10 cellular contexts compared by ENCODE assay signal in genomic region chr2:64562148-64562784, GRCh38. TPM values are rescaled to one million over a fixed set of nuclear protein-coding genes. Genes with fewer than 3 reads are reported as not detected.
DNase-seq lines count a peak whose midpoint lies in the region; ATAC-seq and TF ChIP-seq lines count a peak whose summit lies in the region.
"Had no signal": no experiment of that assay in that cellular context is flagged by ENCODE, and none has a peak within 500 bp of the region (broad histone marks: within the 10 kb centered on the region; RNA-seq: fewer than 3 reads in every experiment).

No MANE protein-coding gene starts in this region.

- H3K27ac Mint-ChIP-seq in stimulated activated effector memory CD8-positive, alpha-beta T cell treated with anti-CD3 and anti-CD28 coated beads, Interleukin-12 subunit alpha, Interleukin-12 subunit beta, amount 100 ng/mL, for 72 hours = no peak overlapping the region

- H3K9ac ChIP-seq in OCI-LY1 (ENCODE audit: low read length) = no peak overlapping the region

- H3K27me3 ChIP-seq in OCI-LY1 (ENCODE audit: insufficient read depth, low read length) = no peaks in the 10 kb centered on the region
- H3K27me3 ChIP-seq: upper lobe of left lung had no signal

- no peak overlapping the region for H3K27ac ChIP-seq in OCI-LY1 (ENCODE audit: low read depth, low read length, poor library complexity, severe bottlenecking)
- H3K27ac ChIP-seq: upper lobe of left lung had no signal

- H2AFZ ChIP-seq in OCI-LY1 (ENCODE audit: low read length) = no peak overlapping the region

- H3K36me3 Mint-ChIP-seq in stimulated activated effector memory CD8-positive, alpha-beta T cell treated with anti-CD3 and anti-CD28 coated beads, Interleukin-12 subunit alpha, Interleukin-12 subunit beta, amount 100 ng/mL, for 72 hours = peaks cover 32% of the 10 kb centered on the region
- H3K36me3 Mint-ChIP-seq: T-cell had no signal

- H3K4me3 ChIP-seq in OCI-LY1 (ENCODE audit: low read depth, low read length, poor library complexity, severe bottlenecking) = no peak overlapping the region
- H3K4me3 ChIP-seq: upper lobe of left lung had no signal

- H3K79me2 ChIP-seq in OCI-LY1 (ENCODE audit: insufficient read depth, low read length) = peaks cover 20% of the 10 kb centered on the region

- H3K4me1 Mint-ChIP-seq in stimulated activated effector memory CD8-positive, alpha-beta T cell treated with anti-CD3 and anti-CD28 coated beads, Interleukin-12 subunit alpha, Interleukin-12 subunit beta, amount 100 ng/mL, for 72 hours = peaks cover 40% of the 10 kb centered on the region

- H3F3A ChIP-seq in OCI-LY1 (ENCODE audit: insufficient read depth, low read length) = no peaks in the 10 kb centered on the region

- peak; percentile 55; the same call in 1 of the 2 replicates for TF ChIP-seq CTCF in OCI-LY1 (IDR thresholded peaks at IDR 0.05; ENCODE audit: low read length)

- H3K36me3 ChIP-seq in OCI-LY1 (ENCODE audit: insufficient read depth, low read length) = 0 out of 2 replicates have a peak, but pooled peaks cover 9% of the 10 kb centered on the region

- peak; percentile 38 for DNase-seq in NOMO-1 treated with DMSO at 0.1 percent for 48 hours (lab: John Stamatoyannopoulos, UW; ENCODE audit: unreplicated experiment)
- no peak for DNase-seq in NOMO-1 treated with dmso at 0.1 percent for 144 hours (lab: John Stamatoyannopoulos, UW; ENCODE audit: unreplicated experiment)
- no peak for DNase-seq in stimulated activated effector memory CD8-positive, alpha-beta T cell treated with anti-CD3 and anti-CD28 coated beads, Interleukin-12 subunit alpha, Interleukin-12 subunit beta, amount 100 ng/mL, for 72 hours (ENCODE audit: low spot score in 2 of 2)
- DNase-seq in NCI-H2107 treated with DMSO at 0.1 percent for 48 hours (lab: John Stamatoyannopoulos, UW; ENCODE audit: unreplicated experiment) = no peak
- DNase-seq in A172 (ENCODE audit: low spot score) = no peak
- DNase-seq in NCI-H345 treated with DMSO at 0.1 percent for 48 hours (lab: John Stamatoyannopoulos, UW; ENCODE audit: unreplicated experiment) = no peak
- DNase-seq: upper lobe of left lung had no signal

- H3K9me3 ChIP-seq in OCI-LY1 (ENCODE audit: low read length) = no peaks in the 10 kb centered on the region
- H3K9me3 ChIP-seq: upper lobe of left lung had no signal

- H3K4me3 Mint-ChIP-seq in stimulated activated effector memory CD8-positive, alpha-beta T cell treated with anti-CD3 and anti-CD28 coated beads, Interleukin-12 subunit alpha, Interleukin-12 subunit beta, amount 100 ng/mL, for 72 hours = no peak overlapping the region
- H3K4me3 Mint-ChIP-seq: T-cell had no signal

- no peaks in the 10 kb centered on the region for H4K20me1 ChIP-seq in OCI-LY1 (ENCODE audit: insufficient read depth, low read length)

- ATAC-seq in esophagus mucosa = peak; percentile 31
- peak; percentile 46 for ATAC-seq in stimulated activated effector memory CD8-positive, alpha-beta T cell treated with anti-CD3 and anti-CD28 coated beads, Interleukin-12 subunit alpha, Interleukin-12 subunit beta, amount 100 ng/mL, for 72 hours

- H3K4me1 ChIP-seq in OCI-LY1 (ENCODE audit: insufficient read depth, low read length, severe bottlenecking) = peaks cover 6% of the 10 kb centered on the region

- no peaks in the 10 kb centered on the region for H3K9me2 ChIP-seq in OCI-LY1 (ENCODE audit: low read depth, low read length)

- H3K9me3 Mint-ChIP-seq in stimulated activated effector memory CD8-positive, alpha-beta T cell treated with anti-CD3 and anti-CD28 coated beads, Interleukin-12 subunit alpha, Interleukin-12 subunit beta, amount 100 ng/mL, for 72 hours = no peaks in the 10 kb centered on the region
- H3K9me3 Mint-ChIP-seq: T-cell had no signal

- H3K4me2 ChIP-seq in OCI-LY1 (ENCODE audit: low read length) = no peak overlapping the region

RNA-seq across cellular contexts. Expression of gene AFTPH, which starts 38.1 kb away (rescaled TPM):
- 28.3 TPM for total RNA-seq in esophagus mucosa
- 24.1 and 30.6 TPM in 2 replicates for total RNA-seq in A172 (2014; rRNA removed; shearing (Covaris generic))
